ENCODE assay signal across 14 cellular contexts in the genomic region with DNA sequence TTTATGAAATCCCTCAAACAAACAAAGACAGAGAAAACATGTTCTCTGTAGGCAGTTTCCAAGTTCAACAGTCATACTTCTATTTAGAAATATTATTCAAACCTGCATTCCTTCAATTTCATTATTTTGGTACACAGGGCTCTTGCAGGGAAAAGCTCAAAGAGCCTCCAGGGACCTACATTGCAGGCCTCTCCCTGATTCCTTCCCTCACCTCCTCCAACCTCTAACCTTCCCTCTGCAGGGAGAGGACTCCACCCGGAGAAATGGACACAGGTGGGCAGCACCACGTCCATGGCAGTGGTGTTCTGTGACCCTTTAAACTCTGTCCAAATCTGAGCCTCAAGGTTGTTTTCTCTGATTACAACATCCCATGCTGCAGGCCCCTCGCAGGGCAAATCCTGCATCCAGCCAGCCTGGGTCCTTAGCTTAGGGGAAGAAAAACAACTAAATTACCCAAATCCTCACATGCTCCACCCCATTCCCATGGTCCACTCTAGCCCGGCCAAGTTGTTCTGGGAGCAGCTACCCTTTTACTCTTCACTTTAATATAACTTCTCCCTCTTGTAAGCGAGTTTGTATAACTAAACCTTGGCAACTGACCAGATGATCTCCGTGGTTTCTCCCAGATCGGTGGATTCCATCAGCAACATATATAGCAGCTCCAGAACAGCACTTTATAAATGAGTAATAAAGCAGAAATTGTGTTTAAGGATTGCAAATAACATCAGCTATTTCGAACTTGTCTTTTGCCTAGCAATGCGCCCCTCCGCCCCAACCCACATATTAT.
DNase-seq lines count a peak whose midpoint lies in the region; ATAC-seq and TF ChIP-seq lines count a peak whose summit lies in the region.
"Had no signal": no experiment of that assay in that cellular context is flagged by ENCODE, and none has a peak within 500 bp of the region (broad histone marks: within the 10 kb centered on the region; RNA-seq: fewer than 3 reads in every experiment).

No MANE protein-coding gene starts in this region.

- H3K9me3 Mint-ChIP-seq in stimulated activated effector memory CD8-positive, alpha-beta T cell treated with anti-CD3 and anti-CD28 coated beads, Interleukin-12 subunit alpha, Interleukin-12 subunit beta, amount 100 ng/mL, for 72 hours: no peaks in the 10 kb centered on the region
- H3K9me3 Mint-ChIP-seq: activated T-cell treated with anti-CD3 and anti-CD28 coated beads, Interleukin-2, amount 50 U/mL, for 72 hours had no signal

- peaks cover 32% of the 10 kb centered on the region for H3K4me1 Mint-ChIP-seq in stimulated activated effector memory CD8-positive, alpha-beta T cell treated with anti-CD3 and anti-CD28 coated beads, Interleukin-12 subunit alpha, Interleukin-12 subunit beta, amount 100 ng/mL, for 72 hours

- ATAC-seq in stimulated activated effector memory CD8-positive, alpha-beta T cell treated with anti-CD3 and anti-CD28 coated beads, Interleukin-12 subunit alpha, Interleukin-12 subunit beta, amount 100 ng/mL, for 72 hours: no peak
- ATAC-seq: activated T-cell treated with anti-CD3 and anti-CD28 coated beads, Interleukin-2, amount 50 U/mL, for 72 hours had no signal

- in situ Hi-C loops in astrocyte of the spinal cord (cut with HindIII; ENCODE audit: low sequenced_read_pairs): no loop called here

- no peak overlapping the region for H3K4me3 Mint-ChIP-seq in stimulated activated effector memory CD8-positive, alpha-beta T cell treated with anti-CD3 and anti-CD28 coated beads, Interleukin-12 subunit alpha, Interleukin-12 subunit beta, amount 100 ng/mL, for 72 hours
- H3K4me3 Mint-ChIP-seq: activated T-cell treated with anti-CD3 and anti-CD28 coated beads, Interleukin-2, amount 50 U/mL, for 72 hours had no signal

- H3K27me3 ChIP-seq in dorsolateral prefrontal cortex: peaks cover 0 to 5% (median 0%) of the 10 kb centered on the region in 45 donors

- intact Hi-C loops in dorsolateral prefrontal cortex (cut with DNase I): no loop called here

- TF ChIP-seq CTCF in astrocyte of the spinal cord (IDR thresholded peaks at IDR 0.05; ENCODE audit: low read depth, low read length): no peak
- TF ChIP-seq CTCF in fibroblast of villous mesenchyme (IDR thresholded peaks at IDR 0.05; ENCODE audit: insufficient read depth, low read depth, low read length): no peak
- no peak for TF ChIP-seq CTCF in dorsolateral prefrontal cortex (IDR thresholded peaks at IDR 0.05 in 54 of 56, conservative IDR thresholded peaks at IDR 0.05 in 2 of 56; ENCODE audit: low read depth in 1 of 56, partially characterized antibody in 56 of 56)

- DNase-seq in EL (peak; percentile 34), astrocyte of the spinal cord (ENCODE audit: low read depth, low spot score) (peak; percentile 81), fibroblast of villous mesenchyme (ENCODE audit: low read depth) (peak; percentile 59), dorsolateral prefrontal cortex (no peak), NCI-H1930 (lab: John Stamatoyannopoulos, UW) (no peak), retina (no peak)
- DNase-seq in stimulated activated effector memory CD8-positive, alpha-beta T cell treated with anti-CD3 and anti-CD28 coated beads, Interleukin-12 subunit alpha, Interleukin-12 subunit beta, amount 100 ng/mL, for 72 hours (ENCODE audit: low spot score in 2 of 2): no peak
- no peak for DNase-seq in activated T-cell treated with anti-CD3 and anti-CD28 coated beads, Interleukin-2, amount 50 U/mL, for 48 hours
- DNase-seq: activated CD4-positive, alpha-beta T cell treated with anti-CD3 and anti-CD28 coated beads, Interleukin-2, amount 50 U/mL, for 1 hour; activated T-cell treated with anti-CD3 and anti-CD28 coated beads, Interleukin-2, amount 50 U/mL, for 72 hours; C1 segment of cervical spinal cord; NCI-H1436; NCI-H524 treated with DMSO at 0.1 percent for 48 hours; T-helper 2 cell had no signal

- H3K36me3 Mint-ChIP-seq in stimulated activated effector memory CD8-positive, alpha-beta T cell treated with anti-CD3 and anti-CD28 coated beads, Interleukin-12 subunit alpha, Interleukin-12 subunit beta, amount 100 ng/mL, for 72 hours: no peaks in the 10 kb centered on the region

- H3K27ac Mint-ChIP-seq in stimulated activated effector memory CD8-positive, alpha-beta T cell treated with anti-CD3 and anti-CD28 coated beads, Interleukin-12 subunit alpha, Interleukin-12 subunit beta, amount 100 ng/mL, for 72 hours: peak overlapping the region; percentile 45
- H3K27ac Mint-ChIP-seq: activated T-cell treated with anti-CD3 and anti-CD28 coated beads, Interleukin-2, amount 50 U/mL, for 72 hours had no signal

- peak overlapping the region in 10 of 59 donors; percentile 2 to 67 (median 36) for H3K27ac ChIP-seq in dorsolateral prefrontal cortex

- H3K4me3 ChIP-seq in astrocyte of the spinal cord (ENCODE audit: low read depth, low read length) (no peak overlapping the region), fibroblast of villous mesenchyme (ENCODE audit: low read depth, low read length) (no peak overlapping the region), dorsolateral prefrontal cortex (no peak overlapping the region)

Comparison
In these comparisons a context has a peak if more than half of its experiments do, and no peak if none do; other contexts are left out.
1. DNase-seq: peak in EL (single experiment), astrocyte of the spinal cord (single experiment) and fibroblast of villous mesenchyme (single experiment); none in stimulated activated effector memory CD8-positive, alpha-beta T cell treated with anti-CD3 and anti-CD28 coated beads, Interleukin-12 subunit alpha, Interleukin-12 subunit beta, amount 100 ng/mL, for 72 hours (0 of 2), activated T-cell treated with anti-CD3 and anti-CD28 coated beads, Interleukin-2, amount 50 U/mL, for 48 hours (0 of 2), dorsolateral prefrontal cortex (0 of 10), NCI-H1930 (0 of 2) and retina (single experiment).